11 cellular contexts compared by ENCODE assay signal in the genomic region with DNA sequence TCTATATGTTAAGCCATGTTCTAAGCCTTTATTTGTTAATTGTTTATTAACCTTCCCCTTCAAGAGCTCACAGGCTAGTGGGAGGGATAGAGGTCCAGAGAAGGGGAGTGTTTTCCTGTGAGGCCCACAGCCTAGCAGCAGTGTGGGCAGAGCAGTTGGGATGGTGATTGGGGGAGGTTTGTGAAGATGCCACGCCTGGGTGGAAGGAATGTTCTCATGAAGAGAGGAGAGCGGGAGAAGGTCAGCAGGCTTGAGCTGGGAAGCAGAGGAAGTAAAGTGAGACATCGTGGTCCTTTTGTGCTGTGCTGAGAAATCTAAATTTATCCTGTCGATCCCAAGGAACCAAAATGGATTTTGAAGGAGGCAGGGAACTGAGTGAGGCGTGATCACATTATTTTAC. TPM values are rescaled to one million over a fixed set of nuclear protein-coding genes. Genes with fewer than 3 reads are reported as not detected.
DNase-seq lines count a peak whose midpoint lies in the region; ATAC-seq and TF ChIP-seq lines count a peak whose summit lies in the region.
"Had no signal": no experiment of that assay in that cellular context is flagged by ENCODE, and none has a peak within 500 bp of the region (broad histone marks: within the 10 kb centered on the region; RNA-seq: fewer than 3 reads in every experiment).

No MANE protein-coding gene starts in this region.

- H3K4me3 ChIP-seq in choroid plexus epithelial cell (ENCODE audit: low read depth, low read length) (no peak overlapping the region), testis (no peak overlapping the region)
- H3K4me3 ChIP-seq: uterus had no signal

- peaks cover 8% of the 10 kb centered on the region for H3K4me1 Mint-ChIP-seq in activated naive CD4-positive, alpha-beta T cell treated with anti-CD3 and anti-CD28 coated beads, Interleukin-2, amount 10 ng/mL, durations not matched to agents 7 days and 5 days
- peaks cover 5% of the 10 kb centered on the region for H3K4me1 Mint-ChIP-seq in mesothelial cell of epicardium

- no peaks in the 10 kb centered on the region for H3K36me3 ChIP-seq in testis (ENCODE audit: low read depth, missing control alignments)
- H3K36me3 ChIP-seq: uterus had no signal

- ATAC-seq in GM18861 (IDR thresholded peaks at IDR 0.05; ENCODE audit: unreplicated experiment): no peak

- H3K27ac Mint-ChIP-seq in activated naive CD4-positive, alpha-beta T cell treated with anti-CD3 and anti-CD28 coated beads, Interleukin-2, amount 10 ng/mL, durations not matched to agents 7 days and 5 days: peak overlapping the region; percentile 13
- H3K27ac Mint-ChIP-seq in mesothelial cell of epicardium: peak overlapping the region; percentile 23

- 41 to 50% methylated on average over 5 of the region's 5 CpGs for WGBS in testis, 2 donors

- H3K9me3 ChIP-seq in testis: no peaks in the 10 kb centered on the region
- H3K9me3 ChIP-seq: SK-N-SH, uterus had no signal

- TF ChIP-seq CTCF in choroid plexus epithelial cell (conservative IDR thresholded peaks at IDR 0.05; ENCODE audit: low read depth, low read length): no peak
- no peak for TF ChIP-seq CTCF in mesothelial cell of epicardium (IDR thresholded peaks at IDR 0.05; ENCODE audit: unreplicated experiment)
- TF ChIP-seq CTCF in testis (IDR thresholded peaks at IDR 0.05): no peak

- CTCF ChIA-PET in activated naive CD4-positive, alpha-beta T cell treated with anti-CD3 and anti-CD28 coated beads, Interleukin-2, amount 10 ng/mL, durations not matched to agents 7 days and 5 days (lab: Charles Lee): no interaction called here

- TF ChIP-seq POLR2A in testis (IDR thresholded peaks at IDR 0.05): no peak

- DNase-seq in activated naive CD4-positive, alpha-beta T cell treated with anti-CD3 and anti-CD28 coated beads, Interleukin-2, amount 10 ng/mL, durations not matched to agents 7 days and 5 days: no peak
- no peak for DNase-seq in activated naive CD4-positive, alpha-beta T cell treated with Interleukin-2 at 50 U/mL for 16 hours
- DNase-seq in choroid plexus epithelial cell (ENCODE audit: low read depth): peak; percentile 86
- DNase-seq in mesothelial cell of epicardium (ENCODE audit: low spot score in 2 of 2, unreplicated experiment in 2 of 2): no peak
- peak; percentile 48 for DNase-seq in testis
- no peak for DNase-seq in Kasumi-1 (lab: John Stamatoyannopoulos, UW)
- DNase-seq in GM19238 (ENCODE audit: insufficient read length, low spot score): no peak
- DNase-seq: NCI-H2107, SK-N-SH, uterus had no signal

- H3K27me3 Mint-ChIP-seq in activated naive CD4-positive, alpha-beta T cell treated with anti-CD3 and anti-CD28 coated beads, Interleukin-2, amount 10 ng/mL, durations not matched to agents 7 days and 5 days: no peaks in the 10 kb centered on the region
- no peaks in the 10 kb centered on the region for H3K27me3 Mint-ChIP-seq in mesothelial cell of epicardium (ENCODE audit: low read depth)

- peaks cover 16% of the 10 kb centered on the region for H3K4me1 ChIP-seq in testis
- H3K4me1 ChIP-seq: uterus had no signal

- intact Hi-C loops in testis (cut with DNase I; ENCODE audit: low total_unique reads): no loop called here

- H3K36me3 Mint-ChIP-seq in activated naive CD4-positive, alpha-beta T cell treated with anti-CD3 and anti-CD28 coated beads, Interleukin-2, amount 10 ng/mL, durations not matched to agents 7 days and 5 days: peaks cover 45% of the 10 kb centered on the region
- H3K36me3 Mint-ChIP-seq in mesothelial cell of epicardium: peaks cover 24% of the 10 kb centered on the region

- no peaks in the 10 kb centered on the region for H3K9me3 Mint-ChIP-seq in activated naive CD4-positive, alpha-beta T cell treated with anti-CD3 and anti-CD28 coated beads, Interleukin-2, amount 10 ng/mL, durations not matched to agents 7 days and 5 days
- no peaks in the 10 kb centered on the region for H3K9me3 Mint-ChIP-seq in mesothelial cell of epicardium

- no peak overlapping the region for H3K4me3 Mint-ChIP-seq in activated naive CD4-positive, alpha-beta T cell treated with anti-CD3 and anti-CD28 coated beads, Interleukin-2, amount 10 ng/mL, durations not matched to agents 7 days and 5 days
- H3K4me3 Mint-ChIP-seq in mesothelial cell of epicardium: no peak overlapping the region

- peak overlapping the region; percentile 12 to 54 for H3K27ac ChIP-seq in testis

- H3K27me3 ChIP-seq in testis: no peaks in the 10 kb centered on the region
- H3K27me3 ChIP-seq: uterus had no signal

RNA-seq across cellular contexts. Expression of a gene that starts 42.6 kb away (rescaled TPM):
- total RNA-seq in mesothelial cell of epicardium: 28.4 to 34.5 TPM (median 32.1 TPM) in 3 replicates
- 10 to 100 TPM; 58.0 to 69.8 TPM for total RNA-seq in testis
- polyA plus RNA-seq in testis (ENCODE audit: insufficient read depth, low read depth, low replicate concordance): 46.4 TPM

RNA-seq across cellular contexts. Expression of a gene that starts 52.5 kb away (rescaled TPM):
- total RNA-seq in mesothelial cell of epicardium: 2.3 to 7.5 TPM (median 3.1 TPM) in 3 replicates
- total RNA-seq in testis: 10 to 100 TPM in 1 of 2 donors, 1 to 10 TPM in 1; 7.8 to 23.7 TPM
- 10.8 TPM for polyA plus RNA-seq in testis (ENCODE audit: insufficient read depth, low read depth, low replicate concordance)

Comparison
In these comparisons a context has a peak if more than half of its experiments do, and no peak if none do; other contexts are left out.
1. DNase-seq: peak in choroid plexus epithelial cell (single experiment) and testis (single experiment); none in activated naive CD4-positive, alpha-beta T cell treated with anti-CD3 and anti-CD28 coated beads, Interleukin-2, amount 10 ng/mL, durations not matched to agents 7 days and 5 days (single experiment), activated naive CD4-positive, alpha-beta T cell treated with Interleukin-2 at 50 U/mL for 16 hours (single experiment), mesothelial cell of epicardium (0 of 2), Kasumi-1 (0 of 2) and GM19238 (single experiment).